Comparison of ENCODE assay signal across 17 cellular contexts in the genomic region with DNA sequence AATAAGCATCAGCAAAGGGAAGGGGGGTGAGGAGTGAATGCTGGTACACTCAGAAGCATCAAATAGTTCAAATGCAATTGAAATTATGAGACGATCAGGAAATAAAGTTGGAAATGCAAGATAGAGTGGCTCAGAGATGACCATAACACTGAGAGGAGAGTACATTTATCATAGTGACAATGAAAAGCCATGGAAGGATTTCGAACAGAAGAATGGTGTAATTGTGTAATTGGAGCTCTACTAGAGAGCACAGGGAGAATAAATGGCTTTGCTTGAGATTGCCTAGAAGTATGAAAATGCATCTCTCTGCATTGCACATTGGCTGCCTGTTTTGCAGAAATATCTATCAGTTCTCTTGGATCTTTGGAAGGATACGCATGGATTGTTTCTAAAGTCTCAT.
A peak's percentile ranks its signal among the peaks of the same experiment; 100 is the strongest.
DNase-seq lines count a peak whose midpoint lies in the region; ATAC-seq and TF ChIP-seq lines count a peak whose summit lies in the region.
"Had no signal": no experiment of that assay in that cellular context is flagged by ENCODE, and none has a peak within 500 bp of the region (broad histone marks: within the 10 kb centered on the region; RNA-seq: fewer than 3 reads in every experiment).

No MANE protein-coding gene starts in this region.

- TF ChIP-seq CTCF in epithelial cell of esophagus (IDR thresholded peaks at IDR 0.05; ENCODE audit: insufficient read depth, low read depth, low read length, missing control alignments): no peak

- H3K4me3 ChIP-seq in epithelial cell of esophagus (ENCODE audit: low read length): peak overlapping the region; percentile 95
- H3K4me3 ChIP-seq: Peyer's patch had no signal

- H3K36me3 Mint-ChIP-seq in activated T-helper 2 cell treated with anti-CD3 and anti-CD28 coated beads, Interferon-gamma antibody, Interleukin-2, Interleukin-4, amounts not matched to agents 10 μg/mL and 5 μg/mL and 100 μg/mL, durations not matched to agents 14 hours and 24 hours and 36 hours (ENCODE audit: low read depth): no peaks in the 10 kb centered on the region

- H3K9me3 Mint-ChIP-seq in activated T-helper 2 cell treated with anti-CD3 and anti-CD28 coated beads, Interferon-gamma antibody, Interleukin-2, Interleukin-4, amounts not matched to agents 10 μg/mL and 5 μg/mL and 100 μg/mL, durations not matched to agents 14 hours and 24 hours and 36 hours: no peaks in the 10 kb centered on the region

- peaks cover 3% of the 10 kb centered on the region for H3K27me3 Mint-ChIP-seq in activated T-helper 2 cell treated with anti-CD3 and anti-CD28 coated beads, Interferon-gamma antibody, Interleukin-2, Interleukin-4, amounts not matched to agents 10 μg/mL and 5 μg/mL and 100 μg/mL, durations not matched to agents 14 hours and 24 hours and 36 hours (ENCODE audit: low read depth)

- no peak overlapping the region for H3K4me3 Mint-ChIP-seq in activated T-helper 2 cell treated with anti-CD3 and anti-CD28 coated beads, Interferon-gamma antibody, Interleukin-2, Interleukin-4, amounts not matched to agents 10 μg/mL and 5 μg/mL and 100 μg/mL, durations not matched to agents 14 hours and 24 hours and 36 hours (ENCODE audit: low read depth)

- intact Hi-C loops in activated T-helper 2 cell treated with anti-CD3 and anti-CD28 coated beads, Interferon-gamma antibody, Interleukin-2, Interleukin-4, amounts not matched to agents 10 μg/mL and 5 μg/mL and 100 μg/mL, durations not matched to agents 14 hours and 24 hours and 36 hours (cut with micrococcal nuclease): no loop called here

- no peak for ATAC-seq in activated CD4-positive, CD25-positive, alpha-beta regulatory T cell treated with anti-CD3 and anti-CD28 coated beads, Interleukin-2, amount 50 U/mL, for 24 hours
- ATAC-seq: Right ventricle myocardium inferior had no signal

- peak; percentile 32 for DNase-seq in NCI-H510A treated with DMSO at 0.1 percent for 48 hours (lab: John Stamatoyannopoulos, UW)
- no peak for DNase-seq in NCI-H510A (lab: John Stamatoyannopoulos, UW)
- DNase-seq in NCI-H1436 treated with DMSO at 0.1 percent for 48 hours (lab: John Stamatoyannopoulos, UW): peak; percentile 74
- no peak for DNase-seq in epithelial cell of esophagus (ENCODE audit: low read depth)
- DNase-seq in activated T-helper 2 cell treated with anti-CD3 and anti-CD28 coated beads, Interferon-gamma antibody, Interleukin-2, Interleukin-4, amounts not matched to agents 10 μg/mL and 5 μg/mL and 100 μg/mL, durations not matched to agents 14 hours and 24 hours and 36 hours (ENCODE audit: low spot score): no peak
- no peak for DNase-seq in NCI-H1694 treated with DMSO at 0.1 percent for 48 hours (lab: John Stamatoyannopoulos, UW)
- DNase-seq: ACHN; C1 segment of cervical spinal cord; GDM1; HCEC 1CT; NCI-H1048; NCI-H524 treated with DMSO at 0.1 percent for 48 hours; NK-92 treated with Interleukin-12 subunit alpha and Interleukin-12 subunit beta, amount 100 ng/mL, for 24 hours; Peyer's patch; T-helper 2 cell had no signal

- no peak overlapping the region for H3K27ac Mint-ChIP-seq in activated T-helper 2 cell treated with anti-CD3 and anti-CD28 coated beads, Interferon-gamma antibody, Interleukin-2, Interleukin-4, amounts not matched to agents 10 μg/mL and 5 μg/mL and 100 μg/mL, durations not matched to agents 14 hours and 24 hours and 36 hours

- peaks cover 14% of the 10 kb centered on the region for H3K4me1 Mint-ChIP-seq in activated T-helper 2 cell treated with anti-CD3 and anti-CD28 coated beads, Interferon-gamma antibody, Interleukin-2, Interleukin-4, amounts not matched to agents 10 μg/mL and 5 μg/mL and 100 μg/mL, durations not matched to agents 14 hours and 24 hours and 36 hours (ENCODE audit: low read depth)

Comparison
In these comparisons a context has a peak if more than half of its experiments do, and no peak if none do; other contexts are left out.
1. DNase-seq: peak in NCI-H510A treated with DMSO at 0.1 percent for 48 hours (single experiment) and NCI-H1436 treated with DMSO at 0.1 percent for 48 hours (single experiment); none in NCI-H510A (single experiment), epithelial cell of esophagus (single experiment), activated T-helper 2 cell treated with anti-CD3 and anti-CD28 coated beads, Interferon-gamma antibody, Interleukin-2, Interleukin-4, amounts not matched to agents 10 μg/mL and 5 μg/mL and 100 μg/mL, durations not matched to agents 14 hours and 24 hours and 36 hours (single experiment) and NCI-H1694 treated with DMSO at 0.1 percent for 48 hours (single experiment).